ENCODE assay signal across 23 cellular contexts in the genomic region with DNA sequence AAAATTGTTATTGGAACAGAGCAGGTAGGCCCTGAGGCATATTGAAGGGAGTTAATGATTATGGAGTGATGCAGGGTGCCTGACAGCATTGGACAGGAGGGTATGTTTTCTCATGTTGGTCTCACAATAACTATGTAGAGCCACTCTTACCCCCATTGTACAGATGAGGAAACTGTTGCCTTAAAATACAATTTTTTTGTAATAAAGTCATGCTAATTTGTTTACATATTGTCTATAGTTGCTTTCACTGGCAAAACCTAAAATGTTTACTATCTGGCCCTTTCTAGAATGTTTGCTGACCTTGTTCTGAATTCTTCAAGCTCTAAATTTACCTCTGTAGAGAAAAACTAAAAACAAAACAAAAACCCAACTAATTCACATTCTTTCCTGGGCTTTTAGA. TPM values are rescaled to one million over a fixed set of nuclear protein-coding genes. Genes with fewer than 3 reads are reported as not detected.
DNase-seq lines count a peak whose midpoint lies in the region; ATAC-seq and TF ChIP-seq lines count a peak whose summit lies in the region.
"Had no signal": no experiment of that assay in that cellular context is flagged by ENCODE, and none has a peak within 500 bp of the region (broad histone marks: within the 10 kb centered on the region; RNA-seq: fewer than 3 reads in every experiment).

No MANE protein-coding gene starts in this region.

- intact Hi-C loops in left ventricle myocardium inferior (cut with micrococcal nuclease) (no loop called here), Right ventricle myocardium superior (cut with DNase I) (no loop called here)

- no peaks in the 10 kb centered on the region for H3K9me3 ChIP-seq in left ventricle myocardium inferior (replicated peaks)
- H3K9me3 ChIP-seq: BLaER1, Peyer's patch had no signal

- peaks cover 54% of the 10 kb centered on the region for H3K36me3 ChIP-seq in left ventricle myocardium inferior

- H3K4me1 ChIP-seq in left ventricle myocardium inferior: peaks cover 34% of the 10 kb centered on the region

- TF ChIP-seq CTCF in left ventricle myocardium inferior (IDR thresholded peaks at IDR 0.05; ENCODE audit: borderline replicate concordance): no peak

- peak overlapping the region; percentile 27 for H3K27ac ChIP-seq in left ventricle myocardium inferior (replicated peaks)
- H3K27ac ChIP-seq: BLaER1, Peyer's patch, SK-N-MC had no signal

- DNase-seq in left ventricle myocardium inferior: no peak
- no peak for DNase-seq in Right ventricle myocardium superior
- DNase-seq in renal cortical epithelial cell (ENCODE audit: low read depth): peak; percentile 71
- DNase-seq in NK-92 treated with Interleukin-12 subunit alpha and Interleukin-12 subunit beta, amount 100 ng/mL, for 24 hours (lab: John Stamatoyannopoulos, UW): no peak
- DNase-seq: CD4-positive, CD25-positive, alpha-beta regulatory T cell; DMS153; DND-41; H7; Kasumi-1; NCI-H1092 treated with DMSO at 0.1 percent for 48 hours; NCI-H1436; NCI-H187; NCI-H2081 treated with DMSO at 0.1 percent for 48 hours; NCI-H2171; NCI-H226; NCI-H510A; NCI-H69; Peyer's patch; SIG-M5 had no signal

- H3K4me3 ChIP-seq in left ventricle myocardium inferior: no peak overlapping the region
- H3K4me3 ChIP-seq: BLaER1, Peyer's patch, SK-N-MC had no signal

- ATAC-seq in Right ventricle myocardium superior (ENCODE audit: poor library complexity): no peak

- no peaks in the 10 kb centered on the region for H3K27me3 ChIP-seq in left ventricle myocardium inferior (ENCODE audit: low read depth)
- H3K27me3 ChIP-seq: BLaER1, Peyer's patch had no signal

RNA-seq across cellular contexts. Expression of a gene that starts 5.7 kb away (rescaled TPM):
- total RNA-seq in left ventricle myocardium inferior (32.1 TPM), Right ventricle myocardium superior (28.1 TPM), renal cortical epithelial cell (32.1 and 35.7 TPM in 2 replicates)

RNA-seq across cellular contexts. Expression of a gene that starts 5.9 kb away (rescaled TPM):
- total RNA-seq in left ventricle myocardium inferior (2.0 TPM), Right ventricle myocardium superior (1.4 TPM), renal cortical epithelial cell (4.3 and 5.9 TPM in 2 replicates)

RNA-seq across cellular contexts. Expression of a gene that starts 17.9 kb away (rescaled TPM):
- total RNA-seq in left ventricle myocardium inferior: 24.7 TPM
- 22.1 TPM for total RNA-seq in Right ventricle myocardium superior
- total RNA-seq in renal cortical epithelial cell: 26.9 and 32.1 TPM in 2 replicates

RNA-seq across cellular contexts. Expression of a gene that starts 24.4 kb away (rescaled TPM):
- total RNA-seq in left ventricle myocardium inferior: 0.33 TPM
- total RNA-seq in Right ventricle myocardium superior: 0.43 TPM
- total RNA-seq in renal cortical epithelial cell: not detected in 2 replicates
- total RNA-seq: A172, M059J had no signal

RNA-seq across cellular contexts. Expression of a gene that starts 29.5 kb away (rescaled TPM):
- total RNA-seq in left ventricle myocardium inferior (11.2 TPM), Right ventricle myocardium superior (10.1 TPM), renal cortical epithelial cell (3.6 and 6.9 TPM in 2 replicates)
